In the genomic region with DNA sequence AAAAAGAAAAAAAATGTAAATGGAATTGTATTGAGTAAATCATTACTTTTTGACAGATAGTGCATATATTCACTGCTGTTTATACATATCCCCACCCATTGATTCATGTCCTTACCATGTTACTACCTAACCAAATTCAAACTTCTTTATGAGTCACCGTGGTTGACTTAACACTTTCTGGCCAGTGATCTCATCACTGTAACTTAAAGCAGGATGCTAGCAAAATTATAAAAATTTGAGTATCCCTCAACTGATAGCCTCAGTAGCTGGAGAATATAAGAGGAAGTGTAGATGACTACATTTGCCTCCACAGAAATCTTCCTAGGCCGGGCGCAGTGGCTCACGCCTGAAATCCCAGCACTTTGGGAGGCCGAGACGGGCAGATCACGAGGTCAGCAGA, we compare ENCODE assay signal across 1 cellular context.
TF ChIP-seq lines count a peak whose summit lies in the region.

No MANE protein-coding gene starts in this region.

TF ChIP-seq in HepG2, 621 proteins besides CTCF, POLR2A, EP300 and RAD21 (continued from another document):
- no peak for TF ChIP-seq FOXP1 (IDR thresholded peaks at IDR 0.05)
- no peak for TF ChIP-seq FOXP1 (CRISPR knock-in tag; IDR thresholded peaks at IDR 0.05)
- TF ChIP-seq BCL6 (CRISPR knock-in tag; IDR thresholded peaks at IDR 0.05): no peak
- no peak for TF ChIP-seq SP2 (CRISPR knock-in tag; IDR thresholded peaks at IDR 0.05)
- TF ChIP-seq, protein P1, sequence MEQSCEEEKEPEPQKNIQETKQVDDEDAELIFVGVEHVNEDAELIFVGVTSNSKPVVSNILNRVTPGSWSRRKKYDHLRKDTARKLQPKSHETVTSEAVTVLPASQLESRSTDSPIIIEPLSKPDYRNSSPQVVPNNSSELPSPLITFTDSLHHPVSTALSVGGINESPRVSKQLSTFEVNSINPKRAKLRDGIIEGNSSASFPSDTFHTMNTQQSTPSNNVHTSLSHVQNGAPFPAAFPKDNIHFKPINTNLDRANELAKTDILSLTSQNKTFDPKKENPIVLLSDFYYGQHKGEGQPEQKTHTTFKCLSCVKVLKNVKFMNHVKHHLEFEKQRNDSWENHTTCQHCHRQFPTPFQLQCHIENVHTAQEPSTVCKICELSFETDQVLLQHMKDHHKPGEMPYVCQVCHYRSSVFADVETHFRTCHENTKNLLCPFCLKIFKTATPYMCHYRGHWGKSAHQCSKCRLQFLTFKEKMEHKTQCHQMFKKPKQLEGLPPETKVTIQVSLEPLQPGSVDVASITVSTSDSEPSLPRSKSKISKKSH (CRISPR knock-in tag; IDR thresholded peaks at IDR 0.05; ENCODE audit: borderline replicate concordance): no peak
- TF ChIP-seq, protein P2, sequence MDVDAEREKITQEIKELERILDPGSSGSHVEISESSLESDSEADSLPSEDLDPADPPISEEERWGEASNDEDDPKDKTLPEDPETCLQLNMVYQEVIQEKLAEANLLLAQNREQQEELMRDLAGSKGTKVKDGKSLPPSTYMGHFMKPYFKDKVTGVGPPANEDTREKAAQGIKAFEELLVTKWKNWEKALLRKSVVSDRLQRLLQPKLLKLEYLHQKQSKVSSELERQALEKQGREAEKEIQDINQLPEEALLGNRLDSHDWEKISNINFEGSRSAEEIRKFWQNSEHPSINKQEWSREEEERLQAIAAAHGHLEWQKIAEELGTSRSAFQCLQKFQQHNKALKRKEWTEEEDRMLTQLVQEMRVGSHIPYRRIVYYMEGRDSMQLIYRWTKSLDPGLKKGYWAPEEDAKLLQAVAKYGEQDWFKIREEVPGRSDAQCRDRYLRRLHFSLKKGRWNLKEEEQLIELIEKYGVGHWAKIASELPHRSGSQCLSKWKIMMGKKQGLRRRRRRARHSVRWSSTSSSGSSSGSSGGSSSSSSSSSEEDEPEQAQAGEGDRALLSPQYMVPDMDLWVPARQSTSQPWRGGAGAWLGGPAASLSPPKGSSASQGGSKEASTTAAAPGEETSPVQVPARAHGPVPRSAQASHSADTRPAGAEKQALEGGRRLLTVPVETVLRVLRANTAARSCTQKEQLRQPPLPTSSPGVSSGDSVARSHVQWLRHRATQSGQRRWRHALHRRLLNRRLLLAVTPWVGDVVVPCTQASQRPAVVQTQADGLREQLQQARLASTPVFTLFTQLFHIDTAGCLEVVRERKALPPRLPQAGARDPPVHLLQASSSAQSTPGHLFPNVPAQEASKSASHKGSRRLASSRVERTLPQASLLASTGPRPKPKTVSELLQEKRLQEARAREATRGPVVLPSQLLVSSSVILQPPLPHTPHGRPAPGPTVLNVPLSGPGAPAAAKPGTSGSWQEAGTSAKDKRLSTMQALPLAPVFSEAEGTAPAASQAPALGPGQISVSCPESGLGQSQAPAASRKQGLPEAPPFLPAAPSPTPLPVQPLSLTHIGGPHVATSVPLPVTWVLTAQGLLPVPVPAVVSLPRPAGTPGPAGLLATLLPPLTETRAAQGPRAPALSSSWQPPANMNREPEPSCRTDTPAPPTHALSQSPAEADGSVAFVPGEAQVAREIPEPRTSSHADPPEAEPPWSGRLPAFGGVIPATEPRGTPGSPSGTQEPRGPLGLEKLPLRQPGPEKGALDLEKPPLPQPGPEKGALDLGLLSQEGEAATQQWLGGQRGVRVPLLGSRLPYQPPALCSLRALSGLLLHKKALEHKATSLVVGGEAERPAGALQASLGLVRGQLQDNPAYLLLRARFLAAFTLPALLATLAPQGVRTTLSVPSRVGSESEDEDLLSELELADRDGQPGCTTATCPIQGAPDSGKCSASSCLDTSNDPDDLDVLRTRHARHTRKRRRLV (CRISPR knock-in tag; IDR thresholded peaks at IDR 0.05): no peak
- no peak for TF ChIP-seq MXD4 (CRISPR knock-in tag; IDR thresholded peaks at IDR 0.05)
- no peak for TF ChIP-seq ZNF747 (CRISPR knock-in tag; IDR thresholded peaks at IDR 0.05; ENCODE audit: borderline replicate concordance)
- no peak for TF ChIP-seq SRSF4 (IDR thresholded peaks at IDR 0.05; ENCODE audit: low read depth, low read length, poor library complexity, severe bottlenecking)
- TF ChIP-seq SNRNP70 (IDR thresholded peaks at IDR 0.05; ENCODE audit: low read depth, low read length): no peak
- TF ChIP-seq, protein P3, sequence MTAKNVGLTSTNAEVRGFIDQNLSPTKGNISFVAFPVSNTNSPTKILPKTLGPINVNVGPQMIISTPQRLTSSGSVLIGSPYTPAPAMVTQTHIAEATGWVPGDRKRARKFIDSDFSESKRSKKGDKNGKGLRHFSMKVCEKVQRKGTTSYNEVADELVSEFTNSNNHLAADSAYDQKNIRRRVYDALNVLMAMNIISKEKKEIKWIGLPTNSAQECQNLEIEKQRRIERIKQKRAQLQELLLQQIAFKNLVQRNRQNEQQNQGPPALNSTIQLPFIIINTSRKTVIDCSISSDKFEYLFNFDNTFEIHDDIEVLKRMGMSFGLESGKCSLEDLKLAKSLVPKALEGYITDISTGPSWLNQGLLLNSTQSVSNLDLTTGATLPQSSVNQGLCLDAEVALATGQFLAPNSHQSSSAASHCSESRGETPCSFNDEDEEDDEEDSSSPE (CRISPR knock-in tag; IDR thresholded peaks at IDR 0.05): no peak
- TF ChIP-seq GABPB1 (CRISPR knock-in tag; IDR thresholded peaks at IDR 0.05): no peak
- TF ChIP-seq SMYD3 (CRISPR knock-in tag; IDR thresholded peaks at IDR 0.05): no peak
